ENCODE assay signal across 7 cellular contexts in the genomic region with DNA sequence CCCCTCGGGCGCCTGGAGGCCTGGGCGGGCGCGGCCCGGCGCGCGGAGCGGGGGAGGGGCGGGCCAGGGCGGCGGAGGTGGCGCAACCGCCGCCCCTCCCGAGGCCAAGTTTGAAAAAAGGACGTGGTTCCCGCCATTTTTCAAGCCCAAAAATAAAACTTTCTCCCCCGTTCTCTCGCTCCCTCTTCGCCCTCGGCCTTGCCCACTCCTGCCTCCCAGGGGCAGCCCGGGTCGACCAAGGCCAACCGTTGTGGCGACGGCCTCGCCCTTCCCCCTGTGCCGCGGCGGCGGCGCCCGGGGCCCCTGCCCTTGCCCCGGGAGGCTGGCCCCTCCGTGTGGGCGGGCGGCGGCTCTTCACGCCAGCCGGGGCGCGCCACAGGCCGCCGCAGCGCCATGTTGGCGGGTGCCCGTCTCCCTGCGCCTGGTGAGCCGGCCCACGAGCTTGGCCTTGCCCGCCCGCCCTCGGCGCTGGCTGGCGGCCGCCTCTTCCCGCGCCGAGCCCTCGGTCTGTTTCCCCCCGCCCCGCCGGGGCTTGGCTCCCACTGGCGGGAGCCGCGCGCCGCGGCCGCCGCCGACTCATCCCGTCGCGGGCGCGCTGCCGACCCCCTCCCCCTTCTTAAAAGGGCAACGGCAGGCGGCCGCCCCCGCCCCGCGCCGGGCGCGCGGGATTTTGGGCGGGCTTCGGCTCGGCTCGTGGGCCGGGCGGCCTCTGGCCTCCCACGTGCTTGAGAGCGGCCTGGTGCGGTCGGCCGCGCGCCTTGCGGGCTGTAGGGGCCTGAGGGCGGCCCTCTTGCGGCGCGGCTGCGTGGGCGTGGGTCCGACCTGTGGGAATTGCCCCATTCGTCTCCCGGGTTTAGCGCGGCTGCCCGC. TPM values are rescaled to one million over a fixed set of nuclear protein-coding genes. Genes with fewer than 3 reads are reported as not detected.
A peak's percentile ranks its signal among the peaks of the same experiment; 100 is the strongest.
DNase-seq lines count a peak whose midpoint lies in the region; ATAC-seq and TF ChIP-seq lines count a peak whose summit lies in the region.

No MANE protein-coding gene starts in this region.

- no peaks in the 10 kb centered on the region for H3K27me3 Mint-ChIP-seq in activated CD4-positive, alpha-beta T cell treated with anti-CD3 and anti-CD28 coated beads for 36 hours

- DNase-seq in GM13976 (ENCODE audit: low spot score) (peak; percentile 82), NCI-H2196 (lab: John Stamatoyannopoulos, UW; ENCODE audit: unreplicated experiment) (peak; percentile 78), choroid plexus epithelial cell (ENCODE audit: low read depth) (peak; percentile 81), kidney tubule cell (ENCODE audit: low spot score) (peak; percentile 85)
- peak; percentile 90 for DNase-seq in activated CD4-positive, alpha-beta T cell treated with anti-CD3 and anti-CD28 coated beads for 36 hours
- DNase-seq in stimulated activated CD4-positive, alpha-beta T cell treated with anti-CD3 and anti-CD28 coated beads, Interleukin-15, amount 100 ng/mL, for 48 hours (ENCODE audit: low read depth in 2 of 2) = peak; percentile 71 to 73

- TF ChIP-seq CTCF in GM13976 (IDR thresholded peaks at IDR 0.05; ENCODE audit: borderline replicate concordance, control extremely low read depth, extremely low read depth, insufficient read depth, missing control alignments) = no peak
- TF ChIP-seq CTCF in choroid plexus epithelial cell (conservative IDR thresholded peaks at IDR 0.05; ENCODE audit: low read depth, low read length) = no peak

- CTCF ChIA-PET in activated CD4-positive, alpha-beta T cell treated with anti-CD3 and anti-CD28 coated beads for 36 hours (lab: Charles Lee) = interaction anchor here (0.6 to 3.5 kb wide), 3 partner anchors 8 to 65 kb away, joined by 3 to 32 read pairs (median 3); partner anchors contain the start of gene TRMO

- in situ Hi-C loops in GM13976 (cut with MboI; ENCODE audit: low sequenced_read_pairs, unreplicated experiment) = no loop called here

- ATAC-seq in HG02798 (IDR thresholded peaks at IDR 0.05; ENCODE audit: poor library complexity, unreplicated experiment) = peak; percentile 37
- peak; percentile 22 for ATAC-seq in activated CD4-positive, alpha-beta T cell treated with anti-CD3 and anti-CD28 coated beads for 36 hours

- H3K4me1 Mint-ChIP-seq in activated CD4-positive, alpha-beta T cell treated with anti-CD3 and anti-CD28 coated beads for 36 hours = peaks cover 61% of the 10 kb centered on the region

- H3K4me3 Mint-ChIP-seq in activated CD4-positive, alpha-beta T cell treated with anti-CD3 and anti-CD28 coated beads for 36 hours = peak overlapping the region; percentile 81

- POLR2A ChIA-PET in activated CD4-positive, alpha-beta T cell treated with anti-CD3 and anti-CD28 coated beads for 36 hours (lab: Charles Lee) = interaction anchor here (0.9 to 2.2 kb wide), 3 partner anchors 9 to 73 kb away, joined by 3 to 7 read pairs (median 3); partner anchors contain the start of gene NANS

- H3K27ac Mint-ChIP-seq in activated CD4-positive, alpha-beta T cell treated with anti-CD3 and anti-CD28 coated beads for 36 hours = peak overlapping the region; percentile 67

- peak overlapping the region; percentile 88 for H3K4me3 ChIP-seq in choroid plexus epithelial cell (ENCODE audit: low read depth, low read length)

- intact Hi-C loops in activated CD4-positive, alpha-beta T cell treated with anti-CD3 and anti-CD28 coated beads for 36 hours (cut with DNase I, micrococcal nuclease) = loop anchor here (1.0 to 10.0 kb wide), 7 partner anchors 48 to 1923 kb away; partner anchors contain the start of genes NCBP1 (in 2 of the 2), TSTD2 (in 2 of the 2), NANS (in 1 of the 2) and STX17 (in 1 of the 2)

- peaks cover 28% of the 10 kb centered on the region for H3K36me3 Mint-ChIP-seq in activated CD4-positive, alpha-beta T cell treated with anti-CD3 and anti-CD28 coated beads for 36 hours (ENCODE audit: low read depth)

- no peaks in the 10 kb centered on the region for H3K9me3 Mint-ChIP-seq in activated CD4-positive, alpha-beta T cell treated with anti-CD3 and anti-CD28 coated beads for 36 hours (ENCODE audit: low read depth)

RNA-seq across cellular contexts. Expression of gene ANP32B, which starts 1.3 kb away (rescaled TPM):
- total RNA-seq in activated CD4-positive, alpha-beta T cell treated with anti-CD3 and anti-CD28 coated beads for 36 hours = 100 to 1,000 TPM; 367 to 440 TPM

RNA-seq across cellular contexts. Expression of gene HEMGN, which starts 46.5 kb away (rescaled TPM):
- 1 to 10 TPM; 1.5 to 2.9 TPM for total RNA-seq in activated CD4-positive, alpha-beta T cell treated with anti-CD3 and anti-CD28 coated beads for 36 hours

Comparison
In these comparisons a context has a peak if more than half of its experiments do, and no peak if none do; other contexts are left out.
1. Peak in every context shown above with its lines: DNase-seq, ATAC-seq and H3K4me3 ChIP-seq.